Comparison of ENCODE assay signal across 3 cellular contexts in the genomic region with DNA sequence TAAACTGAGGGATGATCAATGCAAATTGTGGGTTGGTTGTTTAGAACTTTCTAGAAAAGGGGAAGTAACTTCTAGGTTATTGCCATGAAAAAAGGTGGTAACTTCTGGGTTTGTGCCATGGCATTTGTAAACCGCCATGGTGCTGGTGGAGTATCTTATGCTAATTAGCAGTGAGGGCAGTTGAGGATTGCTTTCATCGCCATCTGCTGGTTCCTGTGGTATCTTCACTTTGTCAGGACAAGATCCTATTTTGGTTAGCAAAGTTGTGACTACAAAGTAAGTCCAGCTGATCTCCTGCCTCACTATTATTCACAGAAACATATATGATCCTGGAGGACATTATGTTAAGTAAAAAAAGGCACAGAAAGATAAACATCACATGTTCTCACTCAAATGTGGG.
TF ChIP-seq lines count a peak whose summit lies in the region.

No MANE protein-coding gene starts in this region.

TF ChIP-seq in SK-N-SH, 30 proteins besides CTCF, POLR2A, EP300 and RAD21 (continued from another document):
- TF ChIP-seq CHD2 (IDR thresholded peaks at IDR 0.05; ENCODE audit: low read length, partially characterized antibody) (no peak), POLR2AphosphoS5 (IDR thresholded peaks at IDR 0.05; ENCODE audit: low read depth, low read length) (no peak), GABPA (IDR thresholded peaks at IDR 0.05; ENCODE audit: low read depth) (no peak), SIN3A (IDR thresholded peaks at IDR 0.05; ENCODE audit: borderline replicate concordance, low read depth, low read length) (no peak), JUND (IDR thresholded peaks at IDR 0.05) (no peak)
- TF ChIP-seq, protein P1, sequence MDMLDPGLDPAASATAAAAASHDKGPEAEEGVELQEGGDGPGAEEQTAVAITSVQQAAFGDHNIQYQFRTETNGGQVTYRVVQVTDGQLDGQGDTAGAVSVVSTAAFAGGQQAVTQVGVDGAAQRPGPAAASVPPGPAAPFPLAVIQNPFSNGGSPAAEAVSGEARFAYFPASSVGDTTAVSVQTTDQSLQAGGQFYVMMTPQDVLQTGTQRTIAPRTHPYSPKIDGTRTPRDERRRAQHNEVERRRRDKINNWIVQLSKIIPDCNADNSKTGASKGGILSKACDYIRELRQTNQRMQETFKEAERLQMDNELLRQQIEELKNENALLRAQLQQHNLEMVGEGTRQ (IDR thresholded peaks at IDR 0.05; ENCODE audit: borderline replicate concordance, low read depth, low read length): no peak

TF ChIP-seq in SK-N-SH treated with all-trans-retinoic acid at 6 μM for 48 hours, 23 proteins besides CTCF, POLR2A, EP300 and RAD21:
- TF ChIP-seq, protein P2, sequence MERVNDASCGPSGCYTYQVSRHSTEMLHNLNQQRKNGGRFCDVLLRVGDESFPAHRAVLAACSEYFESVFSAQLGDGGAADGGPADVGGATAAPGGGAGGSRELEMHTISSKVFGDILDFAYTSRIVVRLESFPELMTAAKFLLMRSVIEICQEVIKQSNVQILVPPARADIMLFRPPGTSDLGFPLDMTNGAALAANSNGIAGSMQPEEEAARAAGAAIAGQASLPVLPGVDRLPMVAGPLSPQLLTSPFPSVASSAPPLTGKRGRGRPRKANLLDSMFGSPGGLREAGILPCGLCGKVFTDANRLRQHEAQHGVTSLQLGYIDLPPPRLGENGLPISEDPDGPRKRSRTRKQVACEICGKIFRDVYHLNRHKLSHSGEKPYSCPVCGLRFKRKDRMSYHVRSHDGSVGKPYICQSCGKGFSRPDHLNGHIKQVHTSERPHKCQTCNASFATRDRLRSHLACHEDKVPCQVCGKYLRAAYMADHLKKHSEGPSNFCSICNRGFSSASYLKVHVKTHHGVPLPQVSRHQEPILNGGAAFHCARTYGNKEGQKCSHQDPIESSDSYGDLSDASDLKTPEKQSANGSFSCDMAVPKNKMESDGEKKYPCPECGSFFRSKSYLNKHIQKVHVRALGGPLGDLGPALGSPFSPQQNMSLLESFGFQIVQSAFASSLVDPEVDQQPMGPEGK (CRISPR knock-in tag; IDR thresholded peaks at IDR 0.05; ENCODE audit: borderline replicate concordance): no peak
- TF ChIP-seq OSR1 (CRISPR knock-in tag; IDR thresholded peaks at IDR 0.05): no peak
- no peak for TF ChIP-seq SNAI2 (CRISPR knock-in tag; IDR thresholded peaks at IDR 0.05)
- TF ChIP-seq, protein P3, sequence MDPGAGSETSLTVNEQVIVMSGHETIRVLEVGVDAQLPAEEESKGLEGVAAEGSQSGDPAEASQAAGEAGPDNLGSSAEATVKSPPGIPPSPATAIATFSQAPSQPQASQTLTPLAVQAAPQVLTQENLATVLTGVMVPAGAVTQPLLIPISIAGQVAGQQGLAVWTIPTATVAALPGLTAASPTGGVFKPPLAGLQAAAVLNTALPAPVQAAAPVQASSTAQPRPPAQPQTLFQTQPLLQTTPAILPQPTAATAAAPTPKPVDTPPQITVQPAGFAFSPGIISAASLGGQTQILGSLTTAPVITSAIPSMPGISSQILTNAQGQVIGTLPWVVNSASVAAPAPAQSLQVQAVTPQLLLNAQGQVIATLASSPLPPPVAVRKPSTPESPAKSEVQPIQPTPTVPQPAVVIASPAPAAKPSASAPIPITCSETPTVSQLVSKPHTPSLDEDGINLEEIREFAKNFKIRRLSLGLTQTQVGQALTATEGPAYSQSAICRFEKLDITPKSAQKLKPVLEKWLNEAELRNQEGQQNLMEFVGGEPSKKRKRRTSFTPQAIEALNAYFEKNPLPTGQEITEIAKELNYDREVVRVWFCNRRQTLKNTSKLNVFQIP (CRISPR knock-in tag; IDR thresholded peaks at IDR 0.05; ENCODE audit: borderline replicate concordance, low read depth): no peak
- TF ChIP-seq BACH2 (CRISPR knock-in tag; IDR thresholded peaks at IDR 0.05; ENCODE audit: borderline replicate concordance): no peak
- TF ChIP-seq PPARA (CRISPR knock-in tag; IDR thresholded peaks at IDR 0.05; ENCODE audit: borderline replicate concordance): no peak
TF ChIP-seq in SK-N-SH treated with all-trans-retinoic acid at 6 μM for 48 hours: peak in this region for 0.

TF ChIP-seq in GM12878, 131 proteins besides CTCF, POLR2A, EP300 and RAD21:
- TF ChIP-seq ZBTB11 (CRISPR knock-in tag; IDR thresholded peaks at IDR 0.05): no peak
- no peak for TF ChIP-seq CHD2 (IDR thresholded peaks at IDR 0.05; ENCODE audit: borderline replicate concordance, low read depth, low read length)
- TF ChIP-seq ZSCAN29 (IDR thresholded peaks at IDR 0.05): no peak
- no peak for TF ChIP-seq SIX5 (IDR thresholded peaks at IDR 0.05; ENCODE audit: low read depth, low read length, severe bottlenecking)
- no peak for TF ChIP-seq CREB1 (IDR thresholded peaks at IDR 0.05; ENCODE audit: low read depth)
- TF ChIP-seq, protein P4, sequence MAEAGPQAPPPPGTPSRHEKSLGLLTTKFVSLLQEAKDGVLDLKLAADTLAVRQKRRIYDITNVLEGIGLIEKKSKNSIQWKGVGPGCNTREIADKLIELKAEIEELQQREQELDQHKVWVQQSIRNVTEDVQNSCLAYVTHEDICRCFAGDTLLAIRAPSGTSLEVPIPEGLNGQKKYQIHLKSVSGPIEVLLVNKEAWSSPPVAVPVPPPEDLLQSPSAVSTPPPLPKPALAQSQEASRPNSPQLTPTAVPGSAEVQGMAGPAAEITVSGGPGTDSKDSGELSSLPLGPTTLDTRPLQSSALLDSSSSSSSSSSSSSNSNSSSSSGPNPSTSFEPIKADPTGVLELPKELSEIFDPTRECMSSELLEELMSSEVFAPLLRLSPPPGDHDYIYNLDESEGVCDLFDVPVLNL (IDR thresholded peaks at IDR 0.05; ENCODE audit: low read depth, low read length): no peak
- no peak for TF ChIP-seq SRF (IDR thresholded peaks at IDR 0.05; ENCODE audit: low read depth in 2 of 2, low read length in 2 of 2)
- no peak for TF ChIP-seq SP1 (IDR thresholded peaks at IDR 0.05; ENCODE audit: low read depth, low read length)
- no peak for TF ChIP-seq TCF12 (IDR thresholded peaks at IDR 0.05; ENCODE audit: low read depth, low read length)
- no peak for TF ChIP-seq PAX5 (IDR thresholded peaks at IDR 0.05; ENCODE audit: borderline replicate concordance, low read depth, low read length)
- TF ChIP-seq HCFC1 (IDR thresholded peaks at IDR 0.05; ENCODE audit: low read length): no peak
- no peak for TF ChIP-seq NFIC (IDR thresholded peaks at IDR 0.05; ENCODE audit: low read depth, low read length)
- TF ChIP-seq SIN3A (IDR thresholded peaks at IDR 0.05; ENCODE audit: low read depth, low read length): no peak
- TF ChIP-seq POU2F2 (IDR thresholded peaks at IDR 0.05; ENCODE audit: borderline replicate concordance, low read depth, low read length): no peak
- TF ChIP-seq HDGF (IDR thresholded peaks at IDR 0.05): no peak
- no peak for TF ChIP-seq ZBTB40 (IDR thresholded peaks at IDR 0.05; ENCODE audit: borderline replicate concordance)
- no peak for TF ChIP-seq SUZ12 (IDR thresholded peaks at IDR 0.05; ENCODE audit: unreplicated experiment)
